ENCODE assay signal across 14 cellular contexts in the genomic region with DNA sequence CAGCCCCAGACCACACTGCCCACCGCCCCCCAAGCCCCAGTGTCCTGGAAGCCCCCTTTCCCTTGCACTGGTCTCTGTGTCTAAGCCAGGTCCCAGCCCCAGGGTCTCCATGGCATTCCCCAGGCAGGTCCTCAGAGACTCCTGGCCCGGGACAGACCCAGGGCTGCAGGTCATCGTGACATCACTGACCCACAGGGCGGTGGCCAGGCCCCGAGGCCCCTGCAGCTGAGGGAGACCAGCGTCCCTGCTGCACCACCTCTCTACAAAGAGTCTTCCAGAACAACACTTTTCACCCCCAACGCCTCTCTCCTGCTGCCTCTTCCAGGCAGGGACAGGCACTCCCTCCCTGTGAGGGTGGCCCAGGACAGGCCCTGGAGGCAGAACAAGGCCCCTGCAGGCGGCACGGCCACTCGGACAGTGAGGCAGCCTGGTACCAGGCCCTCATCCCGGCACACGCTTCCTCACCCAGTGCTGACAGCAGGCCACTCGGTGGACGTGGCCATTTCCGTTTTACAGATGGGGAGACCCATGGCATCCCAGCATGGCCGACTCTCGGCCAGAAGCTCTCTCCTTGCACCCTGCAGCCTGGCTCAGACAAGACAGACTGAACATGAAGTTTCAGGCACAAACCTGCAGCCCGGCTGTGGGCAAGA.
DNase-seq lines count a peak whose midpoint lies in the region; ATAC-seq and TF ChIP-seq lines count a peak whose summit lies in the region.
"Had no signal": no experiment of that assay in that cellular context is flagged by ENCODE, and none has a peak within 500 bp of the region (broad histone marks: within the 10 kb centered on the region; RNA-seq: fewer than 3 reads in every experiment).

No MANE protein-coding gene starts in this region.

- intact Hi-C loops in right cardiac atrium (cut with DNase I) = no loop called here
- intact Hi-C loops in cardiac septum (cut with DNase I) = no loop called here
- intact Hi-C loops in HCT116 (cut with micrococcal nuclease) = no loop called here
- intact Hi-C loops in ovary (cut with DNase I) = no loop called here

- peak overlapping the region; percentile 52 for H3K18ac ChIP-seq in neuronal stem cell (ENCODE audit: low read length)

- no peak overlapping the region for H3K4me3 ChIP-seq in right cardiac atrium (ENCODE audit: low read length)
- no peak overlapping the region for H3K4me3 ChIP-seq in HCT116 (replicated peaks in 1 of 2; ENCODE audit: low read depth in 1 of 2, low read length in 2 of 2)
- no peak overlapping the region for H3K4me3 ChIP-seq in adipocyte (ENCODE audit: low read length)
- no peak overlapping the region for H3K4me3 ChIP-seq in neuronal stem cell (ENCODE audit: low read length in 2 of 2)
- no peak overlapping the region for H3K4me3 ChIP-seq in ovary
- H3K4me3 ChIP-seq: BLaER1 treated with 17β-estradiol and CSF1 and Interleukin-3, amounts not matched to agents 10 nM and 100 nM; GM23248 had no signal

- H2BK15ac ChIP-seq in neuronal stem cell (ENCODE audit: low read length) = peak overlapping the region; percentile 85

- TF ChIP-seq POLR2A in HCT116 (IDR thresholded peaks at IDR 0.05; ENCODE audit: borderline replicate concordance, extremely low read depth, insufficient read depth, insufficient read length) (no peak), ovary (IDR thresholded peaks at IDR 0.05) (no peak)

- H2AK5ac ChIP-seq in neuronal stem cell (ENCODE audit: low read depth, low read length) = peak overlapping the region; percentile 47

- RAD21 ChIA-PET in HCT116 (lab: Charles Lee; ENCODE audit: low non-redundant PET in 1 of 2, low total read pairs in 2 of 2, uncharacterized antibody in 2 of 2, unreplicated experiment in 2 of 2) = no interaction called here

- TF ChIP-seq RAD21 in HCT116 (IDR thresholded peaks at IDR 0.05; ENCODE audit: low read depth) = no peak

- POLR2A ChIA-PET in HCT116 (lab: Charles Lee) = no interaction called here

- no peak for TF ChIP-seq EP300 in ovary (IDR thresholded peaks at IDR 0.05)

- H3K79me1 ChIP-seq in neuronal stem cell (ENCODE audit: low read depth, low read length) = no peaks in the 10 kb centered on the region

- H3K36me3 ChIP-seq in HCT116 (ENCODE audit: control insufficient read depth in 1 of 2, insufficient read depth in 2 of 2, low read length in 2 of 2) = no peaks in the 10 kb centered on the region
- peaks cover 35% of the 10 kb centered on the region for H3K36me3 ChIP-seq in adipocyte (ENCODE audit: control insufficient read depth, insufficient read depth, low read length, severe bottlenecking)
- no peaks in the 10 kb centered on the region for H3K36me3 ChIP-seq in neuronal stem cell (replicated peaks in 1 of 2; ENCODE audit: control insufficient read depth in 2 of 2, insufficient read depth in 2 of 2, low read length in 2 of 2)
- H3K36me3 ChIP-seq in ovary = no peaks in the 10 kb centered on the region
- H3K36me3 ChIP-seq: BLaER1 treated with 17β-estradiol and CSF1 and Interleukin-3, amounts not matched to agents 10 nM and 100 nM had no signal

- H3K27ac ChIP-seq in right cardiac atrium (ENCODE audit: low read length) = no peak overlapping the region
- H3K27ac ChIP-seq in HCT116 (ENCODE audit: low read depth, low read length) = no peak overlapping the region
- no peak overlapping the region for H3K27ac ChIP-seq in neuronal stem cell (replicated peaks; ENCODE audit: low read length)
- H3K27ac ChIP-seq in ovary = no peak overlapping the region
- H3K27ac ChIP-seq: BLaER1 treated with 17β-estradiol and CSF1 and Interleukin-3, amounts not matched to agents 10 nM and 100 nM; HL-60 had no signal

- DNase-seq in right cardiac atrium (peak in 2 of 3 donors; percentile 4 to 36), cardiac septum (ENCODE audit: low spot score) (no peak), HCT116 (ENCODE audit: low read depth, low spot score) (no peak), adipocyte (ENCODE audit: low read depth) (no peak), neuronal stem cell (ENCODE audit: low spot score) (no peak), left lobe of liver (ENCODE audit: low spot score) (no peak), ovary (no peak), NCI-H1092 treated with DMSO at 0.1 percent for 48 hours (lab: John Stamatoyannopoulos, UW) (no peak)
- DNase-seq: COR-L47, H9, KG1 had no signal

- H3K9me3 ChIP-seq in right cardiac atrium (ENCODE audit: control insufficient read depth, low read length) = no peaks in the 10 kb centered on the region
- H3K9me3 ChIP-seq in HCT116 (ENCODE audit: control insufficient read depth in 1 of 2, insufficient read depth in 1 of 2, low read depth in 1 of 2, low read length in 2 of 2) = no peaks in the 10 kb centered on the region
- no peaks in the 10 kb centered on the region for H3K9me3 ChIP-seq in adipocyte (ENCODE audit: control insufficient read depth, low read length)
- H3K9me3 ChIP-seq in neuronal stem cell (replicated peaks in 1 of 2; ENCODE audit: control insufficient read depth in 2 of 2, insufficient read depth in 1 of 2, low read depth in 1 of 2, low read length in 2 of 2) = no peaks in the 10 kb centered on the region
- H3K9me3 ChIP-seq in ovary = no peaks in the 10 kb centered on the region
- H3K9me3 ChIP-seq: BLaER1 treated with 17β-estradiol and CSF1 and Interleukin-3, amounts not matched to agents 10 nM and 100 nM had no signal

- H3K4me1 ChIP-seq in right cardiac atrium (ENCODE audit: control insufficient read depth, insufficient read depth, low read length) = no peaks in the 10 kb centered on the region
- H3K4me1 ChIP-seq in HCT116 (ENCODE audit: control insufficient read depth in 1 of 2, insufficient read depth in 2 of 2, low read length in 2 of 2) = peaks cover 0 to 6% of the 10 kb centered on the region in 2 experiments; a peak in 1 of 4 replicates
- peaks cover 27% of the 10 kb centered on the region for H3K4me1 ChIP-seq in adipocyte (ENCODE audit: control insufficient read depth, insufficient read depth, low read length)
- H3K4me1 ChIP-seq in neuronal stem cell (ENCODE audit: control insufficient read depth in 2 of 2, insufficient read depth in 1 of 2, low read depth in 1 of 2, low read length in 2 of 2) = peaks cover 0 to 7% of the 10 kb centered on the region in 2 donors
- H3K4me1 ChIP-seq in ovary (ENCODE audit: insufficient read depth) = no peaks in the 10 kb centered on the region

- no peaks in the 10 kb centered on the region for H4K20me1 ChIP-seq in HCT116 (ENCODE audit: insufficient read depth)
- H4K20me1 ChIP-seq: BLaER1 treated with 17β-estradiol and CSF1 and Interleukin-3, amounts not matched to agents 10 nM and 100 nM had no signal

- no peak overlapping the region for H2AFZ ChIP-seq in HCT116 (ENCODE audit: low read depth, low read length, poor library complexity, severe bottlenecking)
- peak overlapping the region; percentile 8 for H2AFZ ChIP-seq in neuronal stem cell (ENCODE audit: low read length)
- H2AFZ ChIP-seq: GM23248 had no signal

- H3K27me3 ChIP-seq in right cardiac atrium (ENCODE audit: control insufficient read depth, insufficient read depth) (no peaks in the 10 kb centered on the region), HCT116 (ENCODE audit: insufficient read depth, low read length) (no peaks in the 10 kb centered on the region), adipocyte (replicated peaks; ENCODE audit: control insufficient read depth, insufficient read depth, low read length) (no peaks in the 10 kb centered on the region), neuronal stem cell (ENCODE audit: control insufficient read depth in 3 of 3, insufficient read depth in 3 of 3, low read depth in 1 of 3, low read length in 3 of 3) (no peaks in the 10 kb centered on the region), ovary (no peaks in the 10 kb centered on the region)
- H3K27me3 ChIP-seq: BLaER1 treated with 17β-estradiol and CSF1 and Interleukin-3, amounts not matched to agents 10 nM and 100 nM had no signal

- H3K14ac ChIP-seq in neuronal stem cell (ENCODE audit: low read length) = peak overlapping the region; percentile 56

- no peak for TF ChIP-seq CTCF in HCT116 (IDR thresholded peaks at IDR 0.05 in 2 of 3, conservative IDR thresholded peaks at IDR 0.05 in 1 of 3; ENCODE audit: borderline replicate concordance in 1 of 3, insufficient read depth in 1 of 3, low read depth in 2 of 3, low read length in 2 of 3)
- no peak for TF ChIP-seq CTCF in ovary (IDR thresholded peaks at IDR 0.05)

- WGBS in right cardiac atrium = 83% methylated on average over 18 of the region's 18 CpGs
- no CpG with 5 or more reads among the region's 18 CpGs for WGBS in neuronal stem cell (ENCODE audit: extremely low coverage in 2 of 2, insufficient read length in 2 of 2, insufficient replicate concordance in 1 of 2), 2 donors
- 86 to 92% (median 89%) methylated on average over 18 of the region's 18 CpGs for WGBS in ovary, 3 donors

- no peak overlapping the region for H4K91ac ChIP-seq in neuronal stem cell (ENCODE audit: low read depth, low read length, poor library complexity)

- H3K4ac ChIP-seq in neuronal stem cell (ENCODE audit: low read length) = no peak overlapping the region

- H3K23ac ChIP-seq in neuronal stem cell (ENCODE audit: low read depth, low read length, poor library complexity) = peak overlapping the region; percentile 68

- peak overlapping the region; percentile 96 for H4K8ac ChIP-seq in neuronal stem cell (ENCODE audit: low read depth, low read length)

- H2BK5ac ChIP-seq in neuronal stem cell (ENCODE audit: low read length) = peak overlapping the region; percentile 75

- H2BK120ac ChIP-seq in neuronal stem cell (ENCODE audit: low read depth, low read length) = peak overlapping the region; percentile 54

- CTCF ChIA-PET in HCT116 (lab: Charles Lee) = no interaction called here

- ATAC-seq in right cardiac atrium (no peak), HCT116 (peak; percentile 30; the same call in 1 of the 2 replicates), left lobe of liver (no peak)

- H2BK12ac ChIP-seq in neuronal stem cell (ENCODE audit: low read length) = peak overlapping the region; percentile 2

- no peak overlapping the region for H3K4me2 ChIP-seq in HCT116 (ENCODE audit: low read length)
- H3K4me2 ChIP-seq in neuronal stem cell (ENCODE audit: insufficient read depth, low read length, poor library complexity, severe bottlenecking) = no peak overlapping the region
- H3K4me2 ChIP-seq: BLaER1 treated with 17β-estradiol and CSF1 and Interleukin-3, amounts not matched to agents 10 nM and 100 nM had no signal

- no peak overlapping the region for H3K9ac ChIP-seq in HCT116 (ENCODE audit: low read length)
- H3K9ac ChIP-seq in adipocyte (ENCODE audit: low read length) = peak overlapping the region; percentile 23
- no peak overlapping the region for H3K9ac ChIP-seq in neuronal stem cell (ENCODE audit: low read depth, low read length, poor library complexity)
- H3K9ac ChIP-seq: BLaER1 treated with 17β-estradiol and CSF1 and Interleukin-3, amounts not matched to agents 10 nM and 100 nM had no signal

- no TSS peak for BruUV-seq in HCT116 (replicated peaks; lab: Mats Ljungman, UMichigan)

- no peaks in the 10 kb centered on the region for H3K79me2 ChIP-seq in HCT116 (ENCODE audit: insufficient read depth, low read length)

- no peaks in the 10 kb centered on the region for H3K9me2 ChIP-seq in HCT116 (ENCODE audit: insufficient read depth)

TF ChIP-seq in HCT116, 20 proteins besides CTCF, POLR2A, EP300 and RAD21 (continues in another document):
- TF ChIP-seq SP1 (IDR thresholded peaks at IDR 0.05; ENCODE audit: low read depth) (no peak), TCF7L2 (IDR thresholded peaks at IDR 0.05; ENCODE audit: borderline replicate concordance, extremely low read depth, insufficient read depth, insufficient read length) (no peak), EZH2 (IDR thresholded peaks at IDR 0.05) (no peak)

Comparison
In these comparisons a context has a peak if more than half of its experiments do, and no peak if none do; other contexts are left out.
1. DNase-seq: peak in right cardiac atrium (2 of 3); none in cardiac septum (single experiment), HCT116 (single experiment), adipocyte (single experiment), neuronal stem cell (single experiment), left lobe of liver (single experiment), ovary (0 of 5) and NCI-H1092 treated with DMSO at 0.1 percent for 48 hours (single experiment).